Comparison of ENCODE assay signal across 28 cellular contexts in genomic region chr11:130816516-130816915, GRCh38.
DNase-seq lines count a peak whose midpoint lies in the region; ATAC-seq and TF ChIP-seq lines count a peak whose summit lies in the region.
"Had no signal": no experiment of that assay in that cellular context is flagged by ENCODE, and none has a peak within 500 bp of the region (broad histone marks: within the 10 kb centered on the region; RNA-seq: fewer than 3 reads in every experiment).

No MANE protein-coding gene starts in this region.

- H3K27ac ChIP-seq in duodenal mucosa (ENCODE audit: low read depth, low read length), result peak overlapping the region; percentile 32
- H3K27ac ChIP-seq: BLaER1, HL-60, neural progenitor cell, parathyroid adenoma, PC-9, thoracic aorta had no signal

- peak; percentile 39 for ATAC-seq in left colon
- no peak for ATAC-seq in HG03439 (IDR thresholded peaks at IDR 0.05; ENCODE audit: unreplicated experiment)
- no peak for ATAC-seq in activated CD8-positive, alpha-beta memory T cell treated with anti-CD3 and anti-CD28 coated beads, Interleukin-2, amount 10 ng/mL, durations not matched to agents 7 days and 5 days
- ATAC-seq: activated CD4-positive, CD25-positive, alpha-beta regulatory T cell treated with anti-CD3 and anti-CD28 coated beads, Interleukin-2, amount 50 U/mL, for 24 hours; right cardiac atrium; stimulated activated naive CD8-positive, alpha-beta T cell treated with anti-CD3 and anti-CD28 coated beads, Interleukin-15, amount 100 ng/mL, for 72 hours had no signal

- H3K9ac ChIP-seq in duodenal mucosa (ENCODE audit: low read depth in 1 of 2, low read length in 2 of 2), result no peak overlapping the region
- H3K9ac ChIP-seq: BLaER1, neural progenitor cell, parathyroid adenoma had no signal

- H3K9me3 ChIP-seq in Caco-2 (no peaks in the 10 kb centered on the region), duodenal mucosa (ENCODE audit: control insufficient read depth in 1 of 2, low read length in 2 of 2) (no peaks in the 10 kb centered on the region)
- H3K9me3 ChIP-seq: BLaER1, MG63, thoracic aorta had no signal

- intact Hi-C loops in Caco-2 (cut with micrococcal nuclease; ENCODE audit: unreplicated experiment) (no loop called here), left colon (cut with DNase I, micrococcal nuclease) (no loop called here)

- CTCF ChIA-PET in Caco-2 (lab: Charles Lee), result no interaction called here
- CTCF ChIA-PET in activated CD8-positive, alpha-beta memory T cell treated with anti-CD3 and anti-CD28 coated beads, Interleukin-2, amount 10 ng/mL, durations not matched to agents 7 days and 5 days (lab: Charles Lee), result interaction anchor here (1.3 kb wide), 1 partner anchor 45 kb away, joined by 5 read pairs; no protein-coding TSS in a partner anchor

- POLR2A ChIA-PET in Caco-2 (lab: Charles Lee), result no interaction called here

- H3K36me3 ChIP-seq in Caco-2 (ENCODE audit: control insufficient read depth, insufficient read depth, low read length) (no peaks in the 10 kb centered on the region), duodenal mucosa (ENCODE audit: control insufficient read depth in 1 of 2, insufficient read depth in 2 of 2, low read length in 2 of 2) (no peaks in the 10 kb centered on the region)
- H3K36me3 ChIP-seq: BLaER1, MG63, neural progenitor cell, thoracic aorta had no signal

- H3K27me3 ChIP-seq in Caco-2 (replicated peaks; ENCODE audit: control insufficient read depth, insufficient read depth, low read length) (no peaks in the 10 kb centered on the region; the same call in 1 of the 2 replicates), duodenal mucosa (ENCODE audit: control insufficient read depth in 1 of 2, insufficient read depth in 2 of 2, low read length in 2 of 2) (no peaks in the 10 kb centered on the region)
- H3K27me3 ChIP-seq: BLaER1, MG63, neural progenitor cell had no signal

- H3K27me3 Mint-ChIP-seq in Caco-2 (ENCODE audit: insufficient read depth, unreplicated experiment), result peaks cover 3% of the 10 kb centered on the region
- H3K27me3 Mint-ChIP-seq in activated CD8-positive, alpha-beta memory T cell treated with anti-CD3 and anti-CD28 coated beads, Interleukin-2, amount 10 ng/mL, durations not matched to agents 7 days and 5 days, result peaks cover 22% of the 10 kb centered on the region

- H3K36me3 Mint-ChIP-seq in Caco-2 (ENCODE audit: insufficient read depth, unreplicated experiment), result no peaks in the 10 kb centered on the region
- H3K36me3 Mint-ChIP-seq in activated CD8-positive, alpha-beta memory T cell treated with anti-CD3 and anti-CD28 coated beads, Interleukin-2, amount 10 ng/mL, durations not matched to agents 7 days and 5 days, result no peaks in the 10 kb centered on the region
- H3K36me3 Mint-ChIP-seq: activated naive CD4-positive, alpha-beta T cell treated with anti-CD3 and anti-CD28 coated beads, Interleukin-2, amount 50 U/mL, for 24 hours; neural progenitor cell had no signal

- H3K4me1 ChIP-seq in Caco-2 (peaks cover 30% of the 10 kb centered on the region), duodenal mucosa (ENCODE audit: control insufficient read depth in 1 of 2, insufficient read depth in 2 of 2, low read length in 2 of 2) (peaks cover 15 to 20% of the 10 kb centered on the region in 2 donors)
- H3K4me1 ChIP-seq: BLaER1, neural progenitor cell, parathyroid adenoma had no signal

- H3K4me3 ChIP-seq in Caco-2 (ENCODE audit: low read depth, low read length) (no peak overlapping the region), duodenal mucosa (ENCODE audit: low read depth in 1 of 2, low read length in 2 of 2) (no peak overlapping the region), retinal pigment epithelial cell (ENCODE audit: low read length) (no peak overlapping the region)
- H3K4me3 ChIP-seq: BLaER1, lung, MG63, neural progenitor cell, PC-9, thoracic aorta had no signal

- no peak for TF ChIP-seq CTCF in Caco-2 (IDR thresholded peaks at IDR 0.05; ENCODE audit: insufficient read depth in 1 of 2, low read depth in 1 of 2, low read length in 1 of 2, severe bottlenecking in 1 of 2, unreplicated experiment in 1 of 2)
- no peak for TF ChIP-seq CTCF in retinal pigment epithelial cell (conservative IDR thresholded peaks at IDR 0.05; ENCODE audit: low read depth, low read length)

- peak overlapping the region; percentile 27 for H3K27ac Mint-ChIP-seq in Caco-2 (ENCODE audit: unreplicated experiment)
- no peak overlapping the region for H3K27ac Mint-ChIP-seq in activated CD8-positive, alpha-beta memory T cell treated with anti-CD3 and anti-CD28 coated beads, Interleukin-2, amount 10 ng/mL, durations not matched to agents 7 days and 5 days
- H3K27ac Mint-ChIP-seq: activated naive CD4-positive, alpha-beta T cell treated with anti-CD3 and anti-CD28 coated beads, Interleukin-2, amount 50 U/mL, for 24 hours; activated T-helper 1 cell treated with anti-CD3 and anti-CD28 coated beads, Interleukin-12 subunit alpha, Interleukin-12 subunit beta, Interleukin-2, Interleukin-4 antibody, amounts not matched to agents 30 ng/mL and 10 ng/mL and 1 ng/mL, durations not matched to agents 14 hours and 24 hours and 36 hours; stimulated activated naive CD8-positive, alpha-beta T cell treated with anti-CD3 and anti-CD28 coated beads, Interleukin-15, amount 100 ng/mL, for 72 hours had no signal

- H3K4me1 Mint-ChIP-seq in Caco-2 (ENCODE audit: low read depth, unreplicated experiment), result peaks cover 23% of the 10 kb centered on the region
- H3K4me1 Mint-ChIP-seq in activated CD8-positive, alpha-beta memory T cell treated with anti-CD3 and anti-CD28 coated beads, Interleukin-2, amount 10 ng/mL, durations not matched to agents 7 days and 5 days, result peaks cover 4% of the 10 kb centered on the region
- H3K4me1 Mint-ChIP-seq: activated naive CD4-positive, alpha-beta T cell treated with anti-CD3 and anti-CD28 coated beads, Interleukin-2, amount 50 U/mL, for 24 hours; stimulated activated naive CD8-positive, alpha-beta T cell treated with anti-CD3 and anti-CD28 coated beads, Interleukin-15, amount 100 ng/mL, for 72 hours had no signal

- no TSS peak for BruUV-seq in Caco-2 (replicated peaks; lab: Mats Ljungman, UMichigan)

- peak in 1 of 2 experiments; percentile 47 for DNase-seq in Caco-2
- no peak for DNase-seq in left colon
- DNase-seq in retinal pigment epithelial cell (ENCODE audit: low read depth), result peak; percentile 72
- DNase-seq in NCI-H748 (lab: John Stamatoyannopoulos, UW; ENCODE audit: unreplicated experiment), result no peak
- DNase-seq in activated CD8-positive, alpha-beta memory T cell treated with anti-CD3 and anti-CD28 coated beads, Interleukin-2, amount 10 ng/mL, durations not matched to agents 7 days and 5 days, result no peak
- DNase-seq: activated CD4-positive, alpha-beta T cell treated with anti-CD3 and anti-CD28 coated beads, Interleukin-2, amount 50 U/mL, for 48 hours; islet precursor cell; KBM-7; MG63; NCI-H1105; NCI-H1930; NCI-H524 treated with DMSO at 0.1 percent for 48 hours; PC-9; right cardiac atrium; Right ventricle myocardium superior; stimulated activated naive CD8-positive, alpha-beta T cell treated with anti-CD3 and anti-CD28 coated beads, Interleukin-15, amount 100 ng/mL, for 72 hours; T-helper 2 cell had no signal

- no peaks in the 10 kb centered on the region for H3K9me3 Mint-ChIP-seq in Caco-2 (ENCODE audit: unreplicated experiment)
- H3K9me3 Mint-ChIP-seq in activated CD8-positive, alpha-beta memory T cell treated with anti-CD3 and anti-CD28 coated beads, Interleukin-2, amount 10 ng/mL, durations not matched to agents 7 days and 5 days (ENCODE audit: low read depth), result no peaks in the 10 kb centered on the region
- H3K9me3 Mint-ChIP-seq: activated naive CD4-positive, alpha-beta T cell treated with anti-CD3 and anti-CD28 coated beads, Interleukin-2, amount 50 U/mL, for 24 hours; activated T-helper 1 cell treated with anti-CD3 and anti-CD28 coated beads, Interleukin-12 subunit alpha, Interleukin-12 subunit beta, Interleukin-2, Interleukin-4 antibody, amounts not matched to agents 30 ng/mL and 10 ng/mL and 1 ng/mL, durations not matched to agents 14 hours and 24 hours and 36 hours; stimulated activated naive CD8-positive, alpha-beta T cell treated with anti-CD3 and anti-CD28 coated beads, Interleukin-15, amount 100 ng/mL, for 72 hours had no signal

- H3K4me3 Mint-ChIP-seq in Caco-2 (ENCODE audit: unreplicated experiment), result peak overlapping the region; percentile 42
- H3K4me3 Mint-ChIP-seq in activated CD8-positive, alpha-beta memory T cell treated with anti-CD3 and anti-CD28 coated beads, Interleukin-2, amount 10 ng/mL, durations not matched to agents 7 days and 5 days, result no peak overlapping the region
- H3K4me3 Mint-ChIP-seq: activated naive CD4-positive, alpha-beta T cell treated with anti-CD3 and anti-CD28 coated beads, Interleukin-2, amount 50 U/mL, for 24 hours; activated T-helper 1 cell treated with anti-CD3 and anti-CD28 coated beads, Interleukin-12 subunit alpha, Interleukin-12 subunit beta, Interleukin-2, Interleukin-4 antibody, amounts not matched to agents 30 ng/mL and 10 ng/mL and 1 ng/mL, durations not matched to agents 14 hours and 24 hours and 36 hours; neural progenitor cell; stimulated activated naive CD8-positive, alpha-beta T cell treated with anti-CD3 and anti-CD28 coated beads, Interleukin-15, amount 100 ng/mL, for 72 hours had no signal
